25 cellular contexts compared by ENCODE assay signal in the genomic region with DNA sequence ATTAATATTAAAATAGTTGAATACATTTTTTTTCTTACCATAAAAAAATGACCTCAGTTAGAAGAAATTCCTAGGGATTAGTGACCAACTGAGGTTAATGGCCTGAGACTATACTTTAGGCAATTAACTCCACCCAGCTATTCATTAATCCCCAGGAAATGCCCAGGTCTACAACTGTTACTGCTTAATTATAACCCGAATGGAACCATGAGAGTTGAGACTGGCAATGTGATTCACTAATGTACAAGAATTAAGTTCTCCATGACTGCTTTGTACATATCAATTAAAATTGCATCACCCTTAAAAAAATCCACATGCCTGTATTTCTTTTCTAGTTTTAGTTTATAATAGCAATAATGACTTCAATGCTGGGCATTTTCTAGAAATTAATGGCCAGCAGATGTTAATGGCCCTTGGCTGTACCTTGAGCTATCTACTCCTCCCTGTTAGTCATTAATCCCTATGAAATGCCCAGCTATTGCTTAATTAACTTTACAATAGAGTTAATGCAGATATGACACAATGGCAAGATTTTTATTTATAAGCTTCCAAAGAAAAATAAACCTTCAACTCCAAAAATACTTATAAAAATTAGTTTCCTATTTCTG. TPM values are rescaled to one million over a fixed set of nuclear protein-coding genes. Genes with fewer than 3 reads are reported as not detected.
A peak's percentile ranks its signal among the peaks of the same experiment; 100 is the strongest.
DNase-seq lines count a peak whose midpoint lies in the region; ATAC-seq, FAIRE-seq and TF ChIP-seq lines count a peak whose summit lies in the region.
"Had no signal": no experiment of that assay in that cellular context is flagged by ENCODE, and none has a peak within 500 bp of the region (broad histone marks: within the 10 kb centered on the region; RNA-seq: fewer than 3 reads in every experiment).

No MANE protein-coding gene starts in this region.

- no peak for TF ChIP-seq EP300 in transverse colon (IDR thresholded peaks at IDR 0.05; ENCODE audit: low read depth)

- no peaks in the 10 kb centered on the region for H3K4me1 ChIP-seq in transverse colon

- H3K27me3 Mint-ChIP-seq in Calu3 (ENCODE audit: unreplicated experiment), result no peaks in the 10 kb centered on the region
- H3K27me3 Mint-ChIP-seq: memory B cell had no signal

- no peak overlapping the region for H3K4me3 Mint-ChIP-seq in Calu3 (ENCODE audit: low read depth, unreplicated experiment)
- H3K4me3 Mint-ChIP-seq: memory B cell; stimulated activated effector memory CD8-positive, alpha-beta T cell treated with anti-CD3 and anti-CD28 coated beads, Interleukin-12 subunit alpha, Interleukin-12 subunit beta, amount 100 ng/mL, for 72 hours had no signal

- no peaks in the 10 kb centered on the region for H3K27me3 ChIP-seq in transverse colon
- H3K27me3 ChIP-seq: cardiac muscle cell had no signal

- intact Hi-C loops in Calu3 (cut with micrococcal nuclease; ENCODE audit: unreplicated experiment), result no loop called here
- intact Hi-C loops in transverse colon (cut with DNase I; ENCODE audit: low total_unique reads), result no loop called here

- no peak overlapping the region for H3K27ac ChIP-seq in transverse colon
- H3K27ac ChIP-seq: cardiac muscle cell, WERI-Rb-1 had no signal

- TF ChIP-seq CTCF in Calu3 (IDR thresholded peaks at IDR 0.05; ENCODE audit: unreplicated experiment), result no peak
- no peak for TF ChIP-seq CTCF in transverse colon (IDR thresholded peaks at IDR 0.05)

- WGBS in transverse colon (ENCODE audit: low coverage in 1 of 2), 2 donors, result 71 to 73% methylated on average over 1 of the region's 1 CpG

- in situ Hi-C loops in transverse colon (cut with MboI; ENCODE audit: low pct_ligation_motif_present in 1 of 4, low pct_unique_long_range_greater_than_20kb in 1 of 4, low sequenced_read_pairs in 3 of 4), result no loop called here

- H3K27ac Mint-ChIP-seq in Calu3 (ENCODE audit: unreplicated experiment), result peak overlapping the region; percentile 36
- H3K27ac Mint-ChIP-seq: memory B cell; stimulated activated effector memory CD8-positive, alpha-beta T cell treated with anti-CD3 and anti-CD28 coated beads, Interleukin-12 subunit alpha, Interleukin-12 subunit beta, amount 100 ng/mL, for 72 hours had no signal

- FAIRE-seq in urothelium cell line (lab: Jason Lieb, UNC), result no peak
- FAIRE-seq: D721Med had no signal

- CTCF ChIA-PET in Calu3 (lab: Charles Lee), result no interaction called here

- no peak for TF ChIP-seq POLR2A in transverse colon (IDR thresholded peaks at IDR 0.05)

- no peaks in the 10 kb centered on the region for H3K9me3 Mint-ChIP-seq in Calu3 (ENCODE audit: low read depth, unreplicated experiment)
- H3K9me3 Mint-ChIP-seq: memory B cell; stimulated activated effector memory CD8-positive, alpha-beta T cell treated with anti-CD3 and anti-CD28 coated beads, Interleukin-12 subunit alpha, Interleukin-12 subunit beta, amount 100 ng/mL, for 72 hours had no signal

- H3K4me3 ChIP-seq in transverse colon, result no peak overlapping the region
- H3K4me3 ChIP-seq: cardiac muscle cell had no signal

- peaks cover 20% of the 10 kb centered on the region for H3K4me1 Mint-ChIP-seq in Calu3 (ENCODE audit: low read depth, unreplicated experiment)
- H3K4me1 Mint-ChIP-seq: memory B cell; stimulated activated effector memory CD8-positive, alpha-beta T cell treated with anti-CD3 and anti-CD28 coated beads, Interleukin-12 subunit alpha, Interleukin-12 subunit beta, amount 100 ng/mL, for 72 hours had no signal

- peaks cover 0 to 2% of the 10 kb centered on the region in 2 donors for H3K9me3 ChIP-seq in transverse colon

- DNase-seq in Calu3 (no peak), NCI-H2081 treated with DMSO at 0.1 percent for 48 hours (lab: John Stamatoyannopoulos, UW) (peak; percentile 13), amniotic epithelial cell (ENCODE audit: low read depth) (peak; percentile 5), kidney tubule cell (ENCODE audit: low spot score) (peak; percentile 76), urothelium cell line (ENCODE audit: low spot score) (no peak), NCI-H1694 (lab: John Stamatoyannopoulos, UW) (no peak), transverse colon (no peak)
- DNase-seq: activated CD4-positive, alpha-beta T cell treated with anti-CD3 and anti-CD28 coated beads, Interleukin-2, amount 50 U/mL, for 1 hour; activated naive CD4-positive, alpha-beta T cell treated with anti-CD3 and anti-CD28 coated beads, Interleukin-2, amount 50 U/mL, for 16 hours; C1 segment of cervical spinal cord; cortex of kidney; glutamatergic neuron; left colon; NCI-H1092; nucleus accumbens; stimulated activated CD4-positive, alpha-beta T cell treated with anti-CD3 and anti-CD28 coated beads, Interleukin-2, amount 100 ng/mL, for 48 hours; substantia nigra; WERI-Rb-1 had no signal

- ATAC-seq in GM21381 (IDR thresholded peaks at IDR 0.05; ENCODE audit: unreplicated experiment), result no peak
- ATAC-seq: HCT116; left colon; stimulated activated effector memory CD8-positive, alpha-beta T cell treated with anti-CD3 and anti-CD28 coated beads, Interleukin-12 subunit alpha, Interleukin-12 subunit beta, amount 100 ng/mL, for 72 hours had no signal

- H3K36me3 Mint-ChIP-seq in Calu3 (ENCODE audit: insufficient read depth, unreplicated experiment), result no peaks in the 10 kb centered on the region
- H3K36me3 Mint-ChIP-seq: memory B cell; stimulated activated effector memory CD8-positive, alpha-beta T cell treated with anti-CD3 and anti-CD28 coated beads, Interleukin-12 subunit alpha, Interleukin-12 subunit beta, amount 100 ng/mL, for 72 hours had no signal

- BruUV-seq in Calu3 (replicated peaks; lab: Mats Ljungman, UMichigan), result no TSS peak

- no peaks in the 10 kb centered on the region for H3K36me3 ChIP-seq in transverse colon
- H3K36me3 ChIP-seq: cardiac muscle cell, WERI-Rb-1 had no signal

RNA-seq across cellular contexts. Expression of a gene that starts 44.1 kb away (rescaled TPM):
- total RNA-seq in Calu3 (2022) (2.2 and 2.9 TPM in 2 replicates), transverse colon (10 to 100 TPM in 1 of 4 donors, under 1 TPM in 2, not detected in 1; 0.16 to 12.7 (median 0.27) TPM)
- total RNA-seq: T-helper 2 cell treated with Interferon-gamma antibody and Interleukin-4, amounts not matched to agents 100 ng/mL and 5 ng/mL, for 36 hours had no signal

Comparison
In these comparisons a context has a peak if more than half of its experiments do, and no peak if none do; other contexts are left out.
1. DNase-seq: peak in NCI-H2081 treated with DMSO at 0.1 percent for 48 hours (single experiment), amniotic epithelial cell (single experiment) and kidney tubule cell (single experiment); none in Calu3 (single experiment), urothelium cell line (single experiment), NCI-H1694 (single experiment) and transverse colon (single experiment).